22 cellular contexts compared by ENCODE assay signal in the genomic region with DNA sequence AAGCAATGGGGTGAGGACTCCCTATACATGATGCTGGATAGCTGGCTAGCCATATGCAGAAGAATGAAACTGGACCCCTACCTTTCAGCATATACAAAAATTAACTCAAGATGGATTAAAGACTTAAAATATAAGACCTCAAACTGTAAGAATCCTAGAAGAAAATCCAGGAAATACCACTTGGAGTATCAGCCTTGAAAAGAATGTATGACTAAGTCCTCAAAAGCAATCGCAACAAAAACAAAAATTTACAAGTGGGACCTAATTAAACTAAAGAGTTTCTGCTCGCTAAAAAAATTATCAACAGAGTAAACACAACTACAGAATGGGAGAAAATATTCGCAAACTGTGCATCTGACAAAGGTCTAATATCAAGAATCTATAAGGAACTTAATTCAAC.
"Had no signal": no experiment of that assay in that cellular context is flagged by ENCODE, and none has a peak within 500 bp of the region (broad histone marks: within the 10 kb centered on the region; RNA-seq: fewer than 3 reads in every experiment).

No MANE protein-coding gene starts in this region.

- ATAC-seq: activated T-helper 17 cell treated with anti-CD3 and anti-CD28 coated beads, Interleukin-2, amount 50 U/mL, for 72 hours; foreskin keratinocyte; T-cell had no signal

- DNase-seq: activated CD4-positive, alpha-beta memory T cell treated with anti-CD3 and anti-CD28 coated beads, Interleukin-2, amount 10 ng/mL, durations not matched to agents 7 days and 5 days; activated CD4-positive, alpha-beta T cell treated with anti-CD3 and anti-CD28 coated beads for 48 hours; activated CD4-positive, CD25-positive, alpha-beta regulatory T cell; activated naive CD4-positive, alpha-beta T cell; activated naive CD8-positive, alpha-beta T cell treated with anti-CD3 and anti-CD28 coated beads for 36 hours; activated T-cell treated with anti-CD3 and anti-CD28 coated beads, Interleukin-2, amount 50 U/mL, for 1 hour; cerebellar nuclear complex; effector CD8-positive, alpha-beta T cell; foreskin keratinocyte; glutamatergic neuron; hippocampal formation; islet precursor cell; nucleus accumbens; posterior cingulate gyrus; retina; T-cell; T-helper 9 cell; uterus had no signal

- H3K4me3 ChIP-seq: esophagus muscularis mucosa, lung, tibial nerve, uterus had no signal
